Comparison of ENCODE assay signal across 7 cellular contexts in genomic region chr10:82552273-82552672, GRCh38.
"Had no signal": no experiment of that assay in that cellular context is flagged by ENCODE, and none has a peak within 500 bp of the region (broad histone marks: within the 10 kb centered on the region; RNA-seq: fewer than 3 reads in every experiment).

No MANE protein-coding gene starts in this region.

- H3K4me3 ChIP-seq: GM23338, HAP-1 had no signal

- H3K27ac ChIP-seq: HL-60 had no signal

- H3K4me2 ChIP-seq: GM23338 had no signal

- DNase-seq: H7, HFFc6, KG1 had no signal

- H2AFZ ChIP-seq: GM23338 had no signal

- H3K4me1 ChIP-seq: HAP-1 had no signal

- ATAC-seq: GM23338, HCT116 had no signal

- H3K36me3 ChIP-seq: HAP-1 had no signal

- H3K9me3 ChIP-seq: HAP-1 had no signal
